14 cellular contexts compared by ENCODE assay signal in the genomic region with DNA sequence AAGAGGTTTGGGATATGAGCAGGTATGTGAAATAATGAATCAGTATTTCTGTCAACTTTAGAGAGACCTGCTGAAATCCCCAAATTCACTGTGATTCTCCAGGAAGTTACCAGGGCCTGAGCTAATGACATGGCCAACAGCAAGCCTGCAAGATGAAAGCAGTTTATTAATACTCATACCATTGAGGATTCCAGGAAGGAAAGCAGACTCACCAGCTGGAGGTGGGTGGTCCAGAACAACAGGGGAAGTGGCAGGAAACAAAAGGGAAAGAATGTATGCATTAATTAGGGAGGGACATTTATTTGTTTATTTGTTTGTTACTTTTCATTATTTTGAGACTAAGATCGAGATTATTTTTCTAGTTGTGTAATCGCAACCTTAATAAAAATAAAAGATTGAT.
DNase-seq lines count a peak whose midpoint lies in the region; ATAC-seq and TF ChIP-seq lines count a peak whose summit lies in the region.
"Had no signal": no experiment of that assay in that cellular context is flagged by ENCODE, and none has a peak within 500 bp of the region (broad histone marks: within the 10 kb centered on the region; RNA-seq: fewer than 3 reads in every experiment).

No MANE protein-coding gene starts in this region.

- H3K27me3 Mint-ChIP-seq in neural progenitor cell (ENCODE audit: insufficient read depth, low read depth), result peaks cover 2% of the 10 kb centered on the region
- H3K27me3 Mint-ChIP-seq: CD4-positive, CD25-positive, alpha-beta regulatory T cell had no signal

- H3K9me3 ChIP-seq in NT2/D1 (ENCODE audit: insufficient read depth, low read length) (no peaks in the 10 kb centered on the region), neural progenitor cell (ENCODE audit: low read depth) (no peaks in the 10 kb centered on the region), lower lobe of right lung (no peaks in the 10 kb centered on the region)

- H3K27ac ChIP-seq in neural progenitor cell, result no peak overlapping the region
- H3K27ac ChIP-seq in lower lobe of right lung, result no peak overlapping the region
- H3K27ac ChIP-seq: BLaER1 treated with 17β-estradiol and CSF1 and Interleukin-3, amounts not matched to agents 10 nM and 100 nM; GM23248 had no signal

- H3K4me1 ChIP-seq in NT2/D1 (ENCODE audit: insufficient read depth, insufficient read length), result no peaks in the 10 kb centered on the region
- H3K4me1 ChIP-seq in neural progenitor cell, result peaks cover 8% of the 10 kb centered on the region
- H3K4me1 ChIP-seq in lower lobe of right lung, result no peaks in the 10 kb centered on the region
- H3K4me1 ChIP-seq: BLaER1 treated with 17β-estradiol and CSF1 and Interleukin-3, amounts not matched to agents 10 nM and 100 nM had no signal

- DNase-seq in H7 (peak; percentile 8), NT2/D1 (ENCODE audit: low read depth, low spot score) (peak; percentile 2), iPS DF 19.7 (ENCODE audit: low read depth, low spot score) (peak; percentile 17), neural progenitor cell (ENCODE audit: low spot score) (peak; percentile 3), lower lobe of right lung (no peak), NCI-H748 treated with DMSO at 0.1 percent for 48 hours (lab: John Stamatoyannopoulos, UW) (no peak)
- DNase-seq: ACHN; CD4-positive, CD25-positive, alpha-beta regulatory T cell; DMS53; GM23248; HCEC 1CT; HFFc6 had no signal

- H3K27me3 ChIP-seq in H7 (ENCODE audit: control insufficient read depth, insufficient read depth, low read length) (no peaks in the 10 kb centered on the region), NT2/D1 (ENCODE audit: insufficient read depth, insufficient read length) (no peaks in the 10 kb centered on the region), neural progenitor cell (no peaks in the 10 kb centered on the region), lower lobe of right lung (ENCODE audit: low read depth) (no peaks in the 10 kb centered on the region)
- H3K27me3 ChIP-seq: BLaER1 treated with 17β-estradiol and CSF1 and Interleukin-3, amounts not matched to agents 10 nM and 100 nM had no signal

- no peaks in the 10 kb centered on the region for H3K79me2 ChIP-seq in neural progenitor cell (ENCODE audit: low read depth)

- H3K9me3 Mint-ChIP-seq in neural progenitor cell, result no peaks in the 10 kb centered on the region
- H3K9me3 Mint-ChIP-seq: HFFc6 had no signal

- no peaks in the 10 kb centered on the region for H4K20me1 ChIP-seq in neural progenitor cell (ENCODE audit: low read depth)
- H4K20me1 ChIP-seq: BLaER1 treated with 17β-estradiol and CSF1 and Interleukin-3, amounts not matched to agents 10 nM and 100 nM had no signal

- no peak overlapping the region for H3K4me2 ChIP-seq in neural progenitor cell
- H3K4me2 ChIP-seq: BLaER1 treated with 17β-estradiol and CSF1 and Interleukin-3, amounts not matched to agents 10 nM and 100 nM had no signal

- no peaks in the 10 kb centered on the region for H3F3A ChIP-seq in neural progenitor cell (ENCODE audit: low read depth)

- no peaks in the 10 kb centered on the region for H3K4me1 Mint-ChIP-seq in neural progenitor cell
- H3K4me1 Mint-ChIP-seq: CD4-positive, CD25-positive, alpha-beta regulatory T cell had no signal

- H3K4me3 ChIP-seq in H7 (ENCODE audit: insufficient read depth, low read depth, low read length) (no peak overlapping the region), NT2/D1 (ENCODE audit: insufficient read length, low read depth) (no peak overlapping the region), neural progenitor cell (no peak overlapping the region), lower lobe of right lung (no peak overlapping the region)
- H3K4me3 ChIP-seq: BLaER1 treated with 17β-estradiol and CSF1 and Interleukin-3, amounts not matched to agents 10 nM and 100 nM; GM23248 had no signal

- no peak overlapping the region for H3K27ac Mint-ChIP-seq in neural progenitor cell
- H3K27ac Mint-ChIP-seq: CD4-positive, CD25-positive, alpha-beta regulatory T cell; HFFc6 had no signal

- H3K9ac ChIP-seq in NT2/D1 (ENCODE audit: insufficient read length, low read depth), result no peak overlapping the region
- no peak overlapping the region for H3K9ac ChIP-seq in neural progenitor cell
- H3K9ac ChIP-seq: BLaER1 treated with 17β-estradiol and CSF1 and Interleukin-3, amounts not matched to agents 10 nM and 100 nM; GM23248 had no signal

- no peak overlapping the region for H2AFZ ChIP-seq in neural progenitor cell (replicated peaks)
- H2AFZ ChIP-seq: GM23248 had no signal

- no peak overlapping the region for H3K4me3 Mint-ChIP-seq in neural progenitor cell
- H3K4me3 Mint-ChIP-seq: CD4-positive, CD25-positive, alpha-beta regulatory T cell; HFFc6 had no signal

- TF ChIP-seq CTCF in neural progenitor cell (IDR thresholded peaks at IDR 0.05) (no peak), lower lobe of right lung (IDR thresholded peaks at IDR 0.05) (no peak)

- H3K36me3 Mint-ChIP-seq in neural progenitor cell, result no peaks in the 10 kb centered on the region
- H3K36me3 Mint-ChIP-seq: CD4-positive, CD25-positive, alpha-beta regulatory T cell had no signal

- H3K36me3 ChIP-seq in H7 (replicated peaks; ENCODE audit: control insufficient read depth, insufficient read depth, low read length) (no peaks in the 10 kb centered on the region), NT2/D1 (ENCODE audit: insufficient read depth, insufficient read length, low read length) (no peaks in the 10 kb centered on the region), neural progenitor cell (no peaks in the 10 kb centered on the region), lower lobe of right lung (no peaks in the 10 kb centered on the region)
- H3K36me3 ChIP-seq: BLaER1 treated with 17β-estradiol and CSF1 and Interleukin-3, amounts not matched to agents 10 nM and 100 nM had no signal

- intact Hi-C loops in lower lobe of right lung (cut with DNase I), result no loop called here

- no peak for ATAC-seq in lower lobe of right lung
- ATAC-seq in GM18519 (IDR thresholded peaks at IDR 0.05; ENCODE audit: low FRiP score, unreplicated experiment), result no peak

Comparison
In these comparisons a context has a peak if more than half of its experiments do, and no peak if none do; other contexts are left out.
1. DNase-seq: peak in H7 (single experiment), NT2/D1 (single experiment), iPS DF 19.7 (single experiment) and neural progenitor cell (single experiment); none in lower lobe of right lung (single experiment) and NCI-H748 treated with DMSO at 0.1 percent for 48 hours (single experiment).